Comparison of ENCODE assay signal across 2 cellular contexts in the genomic region with DNA sequence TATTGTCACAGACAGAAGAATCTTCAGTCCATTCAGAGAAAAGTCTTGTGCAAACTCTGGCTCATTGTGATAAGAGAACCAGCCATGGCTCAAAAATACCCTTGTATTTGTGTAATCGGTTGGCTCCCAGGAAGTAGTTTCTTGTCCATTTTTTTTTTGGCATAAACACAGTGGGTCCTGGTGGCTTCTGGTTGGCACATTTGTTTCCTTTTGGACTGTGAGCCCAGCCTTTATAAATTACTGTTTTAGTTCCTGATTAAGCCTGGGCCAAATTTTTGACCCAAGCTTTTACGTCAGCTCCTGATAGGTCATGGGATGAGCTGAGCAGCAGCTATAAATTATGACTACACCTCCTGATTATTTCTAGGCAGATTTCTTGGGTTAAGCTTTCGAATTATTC. TPM values are rescaled to one million over a fixed set of nuclear protein-coding genes. Genes with fewer than 3 reads are reported as not detected.
"Had no signal": no experiment of that assay in that cellular context is flagged by ENCODE, and none has a peak within 500 bp of the region (broad histone marks: within the 10 kb centered on the region; RNA-seq: fewer than 3 reads in every experiment).

No MANE protein-coding gene starts in this region.

RNA-seq across cellular contexts. Expression of a gene that starts 19.4 kb away (rescaled TPM):
- total RNA-seq: G401, GM12878 had no signal
